ENCODE assay signal across 10 cellular contexts in genomic region chr10:103677486-103677885, GRCh38.
DNase-seq lines count a peak whose midpoint lies in the region; ATAC-seq, FAIRE-seq and TF ChIP-seq lines count a peak whose summit lies in the region.
"Had no signal": no experiment of that assay in that cellular context is flagged by ENCODE, and none has a peak within 500 bp of the region (broad histone marks: within the 10 kb centered on the region; RNA-seq: fewer than 3 reads in every experiment).

No MANE protein-coding gene starts in this region.

- H3K36me3 ChIP-seq in K562 (ENCODE audit: control insufficient read depth, insufficient read depth, low read length) (no peaks in the 10 kb centered on the region), tibial nerve (no peaks in the 10 kb centered on the region), PC-9 (ENCODE audit: low read depth) (no peaks in the 10 kb centered on the region)

- H3K79me2 ChIP-seq in K562 (ENCODE audit: control insufficient read depth, insufficient read depth, low read length) (no peaks in the 10 kb centered on the region), PC-9 (ENCODE audit: low read depth) (no peaks in the 10 kb centered on the region)

- TF ChIP-seq POLR2A in K562 (conservative IDR thresholded peaks at IDR 0.05): no peak
- no peak for TF ChIP-seq POLR2A in tibial nerve (IDR thresholded peaks at IDR 0.05)

- no peaks in the 10 kb centered on the region for H3K27me3 ChIP-seq in K562 (ENCODE audit: control insufficient read depth in 2 of 2, insufficient read depth in 2 of 2, low read length in 2 of 2)
- no peaks in the 10 kb centered on the region for H3K27me3 ChIP-seq in tibial nerve
- H3K27me3 ChIP-seq in PC-9 (ENCODE audit: insufficient read depth, low read depth): no peaks in the 10 kb centered on the region

- TF ChIP-seq CTCF in K562 (IDR thresholded peaks at IDR 0.05 in 2 of 3, conservative IDR thresholded peaks at IDR 0.05 in 1 of 3; ENCODE audit: insufficient read depth in 2 of 3, low read depth in 1 of 3, low read length in 3 of 3) (no peak), mesothelial cell of epicardium (IDR thresholded peaks at IDR 0.05; ENCODE audit: unreplicated experiment) (no peak), tibial nerve (IDR thresholded peaks at IDR 0.05) (no peak), PC-9 (conservative IDR thresholded peaks at IDR 0.05) (no peak)

- H3K27ac ChIP-seq in K562 (ENCODE audit: extremely low read depth, low read depth, low read length): no peak overlapping the region
- peak overlapping the region; percentile 86 to 97 (median 94) for H3K27ac ChIP-seq in tibial nerve
- no peak overlapping the region for H3K27ac ChIP-seq in PC-9

- no peak overlapping the region for H2AFZ ChIP-seq in K562 (ENCODE audit: low read depth, low read length)
- no peak overlapping the region for H2AFZ ChIP-seq in PC-9

- in situ Hi-C loops in K562 (cut with MboI): no loop called here

- H3K4me1 ChIP-seq in K562 (replicated peaks in 1 of 2; ENCODE audit: control insufficient read depth in 2 of 2, insufficient read depth in 2 of 2, low read length in 2 of 2) (peaks cover 0 to 10% of the 10 kb centered on the region in 2 experiments; a peak in 3 of 5 replicates), tibial nerve (peaks cover 0 to 99% (median 52%) of the 10 kb centered on the region in 4 donors), PC-9 (replicated peaks; ENCODE audit: insufficient read depth) (no peaks in the 10 kb centered on the region)

- H3K4me2 ChIP-seq in K562 (ENCODE audit: insufficient read depth, low read length) (no peak overlapping the region), PC-9 (no peak overlapping the region)

- FAIRE-seq in K562 (lab: Jason Lieb, UNC): no peak

- TF ChIP-seq EP300 in K562 (IDR thresholded peaks at IDR 0.05; ENCODE audit: low read length): no peak
- no peak for TF ChIP-seq EP300 in tibial nerve (IDR thresholded peaks at IDR 0.05)

- no peaks in the 10 kb centered on the region for H3K36me3 Mint-ChIP-seq in activated naive CD4-positive, alpha-beta T cell treated with anti-CD3 and anti-CD28 coated beads, Interleukin-2, amount 10 ng/mL, durations not matched to agents 7 days and 5 days
- no peaks in the 10 kb centered on the region for H3K36me3 Mint-ChIP-seq in mesothelial cell of epicardium
- H3K36me3 Mint-ChIP-seq: natural killer cell treated with Interleukin-12 subunit alpha and Interleukin-12 subunit beta and Interleukin-15 and Interleukin-18, amount 100 ng/mL, for 72 hours had no signal

- H3K4me3 Mint-ChIP-seq in activated naive CD4-positive, alpha-beta T cell treated with anti-CD3 and anti-CD28 coated beads, Interleukin-2, amount 10 ng/mL, durations not matched to agents 7 days and 5 days: peak overlapping the region; percentile 82
- peak overlapping the region; percentile 64 for H3K4me3 Mint-ChIP-seq in mesothelial cell of epicardium
- H3K4me3 Mint-ChIP-seq: natural killer cell treated with Interleukin-12 subunit alpha and Interleukin-12 subunit beta and Interleukin-15 and Interleukin-18, amount 100 ng/mL, for 72 hours had no signal

- H3K9me2 ChIP-seq in PC-9 (ENCODE audit: insufficient read depth): no peaks in the 10 kb centered on the region

- TF ChIP-seq RAD21 in K562 (CRISPR knock-in tag; conservative IDR thresholded peaks at IDR 0.05 in 1 of 2, IDR thresholded peaks at IDR 0.05 in 1 of 2): no peak

- no peaks in the 10 kb centered on the region for H3K9me3 Mint-ChIP-seq in activated naive CD4-positive, alpha-beta T cell treated with anti-CD3 and anti-CD28 coated beads, Interleukin-2, amount 10 ng/mL, durations not matched to agents 7 days and 5 days
- no peaks in the 10 kb centered on the region for H3K9me3 Mint-ChIP-seq in mesothelial cell of epicardium
- H3K9me3 Mint-ChIP-seq: natural killer cell treated with Interleukin-12 subunit alpha and Interleukin-12 subunit beta and Interleukin-15 and Interleukin-18, amount 100 ng/mL, for 72 hours had no signal

- H3F3A ChIP-seq in PC-9 (ENCODE audit: insufficient read depth, low read depth): no peaks in the 10 kb centered on the region

- H3K4me1 Mint-ChIP-seq in activated naive CD4-positive, alpha-beta T cell treated with anti-CD3 and anti-CD28 coated beads, Interleukin-2, amount 10 ng/mL, durations not matched to agents 7 days and 5 days: peaks cover 26% of the 10 kb centered on the region
- peaks cover 34% of the 10 kb centered on the region for H3K4me1 Mint-ChIP-seq in mesothelial cell of epicardium

- H3K4me3 ChIP-seq in K562 (no peak overlapping the region), tibial nerve (peak overlapping the region; percentile 11 to 47 (median 28)), PC-9 (no peak overlapping the region)

- H3K9me3 ChIP-seq in K562 (replicated peaks; ENCODE audit: control insufficient read depth, insufficient read depth, low read depth, low read length): no peaks in the 10 kb centered on the region
- no peaks in the 10 kb centered on the region for H3K9me3 ChIP-seq in tibial nerve
- H3K9me3 ChIP-seq in PC-9 (ENCODE audit: insufficient read depth, low read depth): no peaks in the 10 kb centered on the region

- no peak for DNase-seq in activated naive CD4-positive, alpha-beta T cell treated with anti-CD3 and anti-CD28 coated beads, Interleukin-2, amount 10 ng/mL, durations not matched to agents 7 days and 5 days
- no peak for DNase-seq in activated naive CD4-positive, alpha-beta T cell treated with anti-CD3 and anti-CD28 coated beads, Interleukin-2, amount 50 U/mL, for 16 hours
- no peak for DNase-seq in K562 (ENCODE audit: extremely low read depth in 1 of 4, low spot score in 3 of 4)
- DNase-seq in mesothelial cell of epicardium (ENCODE audit: low spot score in 2 of 2, unreplicated experiment in 2 of 2): no peak
- no peak for DNase-seq in tibial nerve (ENCODE audit: low spot score in 2 of 2)
- DNase-seq in NCI-H82 (lab: John Stamatoyannopoulos, UW): no peak
- DNase-seq in PC-9: no peak
- DNase-seq: NCI-H2029 treated with DMSO at 0.1 percent for 48 hours had no signal

- H4K20me1 ChIP-seq in K562 (replicated peaks; ENCODE audit: control insufficient read depth, insufficient read depth, low read length) (no peaks in the 10 kb centered on the region), PC-9 (ENCODE audit: insufficient read depth) (no peaks in the 10 kb centered on the region)

- CTCF ChIA-PET in activated naive CD4-positive, alpha-beta T cell treated with anti-CD3 and anti-CD28 coated beads, Interleukin-2, amount 10 ng/mL, durations not matched to agents 7 days and 5 days (lab: Charles Lee): interaction anchor here (1.6 kb wide), 1 partner anchor 17 kb away, joined by 4 read pairs; no protein-coding TSS in a partner anchor
- CTCF ChIA-PET in K562 (lab: Yijun Ruan, JAX; ENCODE audit: low intra/inter-chr PET ratio) (no interaction called here), PC-9 (lab: Charles Lee) (no interaction called here)

- no peaks in the 10 kb centered on the region for H3K27me3 Mint-ChIP-seq in activated naive CD4-positive, alpha-beta T cell treated with anti-CD3 and anti-CD28 coated beads, Interleukin-2, amount 10 ng/mL, durations not matched to agents 7 days and 5 days
- no peaks in the 10 kb centered on the region for H3K27me3 Mint-ChIP-seq in mesothelial cell of epicardium (ENCODE audit: low read depth)
- H3K27me3 Mint-ChIP-seq: natural killer cell treated with Interleukin-12 subunit alpha and Interleukin-12 subunit beta and Interleukin-15 and Interleukin-18, amount 100 ng/mL, for 72 hours had no signal

- H3K9me1 ChIP-seq in K562 (ENCODE audit: control insufficient read depth, insufficient read depth, low read length): no peaks in the 10 kb centered on the region

- WGBS in K562 (ENCODE audit: insufficient coverage, low coverage, missing lambda C conversion rate): 26% methylated on average over 4 of the region's 4 CpGs
- WGBS in tibial nerve, 2 donors: 31 to 46% methylated on average over 4 of the region's 4 CpGs

- peak overlapping the region; percentile 96 for H3K27ac Mint-ChIP-seq in activated naive CD4-positive, alpha-beta T cell treated with anti-CD3 and anti-CD28 coated beads, Interleukin-2, amount 10 ng/mL, durations not matched to agents 7 days and 5 days
- H3K27ac Mint-ChIP-seq in mesothelial cell of epicardium: peak overlapping the region; percentile 98

- POLR2A ChIA-PET in K562 (lab: Yijun Ruan, JAX): interaction anchor here (1.5 kb wide), 1 partner anchor 10 kb away, joined by 5 read pairs; no protein-coding TSS in a partner anchor
- POLR2A ChIA-PET in PC-9 (lab: Charles Lee; ENCODE audit: unreplicated experiment): no interaction called here

- no peak overlapping the region for H3K9ac ChIP-seq in K562 (ENCODE audit: insufficient read depth in 1 of 2, low read depth in 2 of 2, low read length in 2 of 2)

- intact Hi-C loops in K562 (cut with micrococcal nuclease) (no loop called here), PC-9 (cut with micrococcal nuclease; ENCODE audit: unreplicated experiment) (no loop called here)

- no peak for ATAC-seq in K562
- no peak for ATAC-seq in GM21717 (IDR thresholded peaks at IDR 0.05; ENCODE audit: unreplicated experiment)

- no TSS peak for BruUV-seq in K562 (replicated peaks; lab: Mats Ljungman, UMichigan)
- BruUV-seq in PC-9 (replicated peaks; lab: Mats Ljungman, UMichigan): no TSS peak

TF ChIP-seq in K562, 482 proteins besides CTCF, POLR2A, EP300 and RAD21:
- TF ChIP-seq ZKSCAN1 (IDR thresholded peaks at IDR 0.05; ENCODE audit: low read depth, low read length) (peak; percentile 90; the same call in 1 of the 2 replicates), ZNF384 (IDR thresholded peaks at IDR 0.05; ENCODE audit: low read depth, low read length) (no peak), EGR1 (conservative IDR thresholded peaks at IDR 0.05) (no peak), SIN3A (IDR thresholded peaks at IDR 0.05; ENCODE audit: borderline replicate concordance in 2 of 2, control insufficient read depth in 1 of 2, low read depth in 2 of 2, low read length in 2 of 2) (no peak)

Comparison
In these comparisons a context has a peak if more than half of its experiments do, and no peak if none do; other contexts are left out.
1. H3K27ac ChIP-seq: peak in tibial nerve (4 of 4); none in K562 (single experiment) and PC-9 (single experiment).
2. H3K4me3 ChIP-seq: peak in tibial nerve (4 of 4); none in K562 (single experiment) and PC-9 (single experiment).